ENCODE assay signal across 8 cellular contexts in the genomic region with DNA sequence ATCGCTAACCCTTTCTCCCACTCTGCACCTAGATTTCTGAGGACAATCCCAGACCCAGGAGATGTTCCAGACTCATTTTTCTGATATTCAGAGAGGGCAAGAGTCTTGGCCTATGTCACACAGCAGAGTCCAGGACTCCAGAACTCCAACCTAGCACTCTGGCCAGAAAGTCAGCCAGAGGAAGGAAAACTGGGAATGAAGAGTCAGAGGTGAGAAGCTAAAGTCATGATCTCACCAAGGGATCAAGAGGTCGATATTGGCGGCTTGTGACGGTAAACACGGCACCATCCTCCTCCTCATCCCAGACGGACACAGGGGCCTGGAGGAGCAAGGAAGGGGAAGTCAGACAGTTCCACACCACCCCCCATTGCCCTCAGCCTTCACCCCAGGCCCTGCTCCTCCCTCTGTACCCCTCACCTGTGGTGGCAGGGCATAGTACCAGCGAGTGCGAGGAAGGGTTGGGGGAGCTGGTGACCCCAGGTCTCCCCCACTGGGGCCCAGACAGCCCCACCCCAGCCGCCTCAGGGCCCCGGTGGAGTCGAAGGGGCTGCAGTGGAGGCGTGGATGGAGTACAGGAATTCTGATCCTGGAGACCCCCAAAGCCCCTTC. TPM values are rescaled to one million over a fixed set of nuclear protein-coding genes. Genes with fewer than 3 reads are reported as not detected.
DNase-seq lines count a peak whose midpoint lies in the region; ATAC-seq and TF ChIP-seq lines count a peak whose summit lies in the region.

No MANE protein-coding gene starts in this region.

- H3K9me3 Mint-ChIP-seq in CD8-positive, alpha-beta memory T cell = no peaks in the 10 kb centered on the region

- H3K36me3 Mint-ChIP-seq in CD8-positive, alpha-beta memory T cell = peaks cover 0 to 73% (median 13%) of the 10 kb centered on the region in 3 donors

- peaks cover 0 to 5% of the 10 kb centered on the region in 2 donors for H3K27me3 Mint-ChIP-seq in CD8-positive, alpha-beta memory T cell

- H3K4me1 Mint-ChIP-seq in CD8-positive, alpha-beta memory T cell = peaks cover 31 to 43% (median 31%) of the 10 kb centered on the region in 3 donors

- H3K27ac Mint-ChIP-seq in CD8-positive, alpha-beta memory T cell = peak overlapping the region; percentile 16 to 89 (median 76)

- no peak for DNase-seq in CD8-positive, alpha-beta memory T cell
- no peak for DNase-seq in RWPE1 (ENCODE audit: low spot score)
- DNase-seq in esophagus muscularis mucosa (ENCODE audit: extremely low spot score) = no peak
- DNase-seq in DMS153 treated with DMSO at 0.1 percent for 48 hours (lab: John Stamatoyannopoulos, UW; ENCODE audit: unreplicated experiment) = no peak
- no peak for DNase-seq in H4 (ENCODE audit: low spot score)
- DNase-seq in 8988T = no peak

- TF ChIP-seq CTCF in RWPE1 (conservative IDR thresholded peaks at IDR 0.05; ENCODE audit: low read depth) = no peak
- no peak for TF ChIP-seq CTCF in esophagus muscularis mucosa (IDR thresholded peaks at IDR 0.05)
- no peak for TF ChIP-seq CTCF in parathyroid adenoma (IDR thresholded peaks at IDR 0.05)

- H3K9ac ChIP-seq in parathyroid adenoma = no peak overlapping the region

- peaks cover 11% of the 10 kb centered on the region for H3K4me1 ChIP-seq in CD8-positive, alpha-beta memory T cell (ENCODE audit: insufficient read depth, low read length)
- H3K4me1 ChIP-seq in esophagus muscularis mucosa = peaks cover 28 to 60% (median 40%) of the 10 kb centered on the region in 4 donors
- peaks cover 2% of the 10 kb centered on the region for H3K4me1 ChIP-seq in parathyroid adenoma

- no peak for TF ChIP-seq POLR2A in esophagus muscularis mucosa (IDR thresholded peaks at IDR 0.05; ENCODE audit: low read depth)

- H3K4me3 Mint-ChIP-seq in CD8-positive, alpha-beta memory T cell = peak overlapping the region; percentile 52 to 99 (median 98)

- H3K79me2 ChIP-seq in parathyroid adenoma = peaks cover 9% of the 10 kb centered on the region

- H3K27ac ChIP-seq in CD8-positive, alpha-beta memory T cell (ENCODE audit: low read depth, low read length) = peak overlapping the region; percentile 54
- H3K27ac ChIP-seq in RWPE1 = peak overlapping the region; percentile 98
- H3K27ac ChIP-seq in esophagus muscularis mucosa (replicated peaks in 1 of 4) = peak overlapping the region; percentile 93 to 99 (median 98)
- peak overlapping the region; percentile 96 for H3K27ac ChIP-seq in parathyroid adenoma

- POLR2A ChIA-PET in CD8-positive, alpha-beta memory T cell (lab: Charles Lee) = interaction anchor here (0.8 to 1.4 kb wide), 2 partner anchors 20 to 25 kb away, joined by 3 to 6 read pairs; partner anchors contain the start of genes B3GALT4, RPS18 and VPS52
- POLR2A ChIA-PET in RWPE1 (lab: Yijun Ruan, JAX; ENCODE audit: low non-redundant PET) = interaction anchor here (1.1 to 3.6 kb wide), 2 partner anchors 8 to 20 kb away, joined by 4 to 14 read pairs; partner anchors contain the start of genes B3GALT4 and WDR46

- intact Hi-C loops in esophagus muscularis mucosa (cut with DNase I) = no loop called here

- H3K9me3 ChIP-seq in CD8-positive, alpha-beta memory T cell (ENCODE audit: low read length) = no peaks in the 10 kb centered on the region
- H3K9me3 ChIP-seq in esophagus muscularis mucosa (no peaks in the 10 kb centered on the region), parathyroid adenoma (ENCODE audit: control insufficient read depth, low read length) (no peaks in the 10 kb centered on the region)

- no peaks in the 10 kb centered on the region for H3K27me3 ChIP-seq in CD8-positive, alpha-beta memory T cell (ENCODE audit: insufficient read depth, low read length, poor library complexity, severe bottlenecking)
- H3K27me3 ChIP-seq in esophagus muscularis mucosa (no peaks in the 10 kb centered on the region), parathyroid adenoma (ENCODE audit: control insufficient read depth, insufficient read depth, low read length) (no peaks in the 10 kb centered on the region)

- WGBS in esophagus muscularis mucosa = 59% methylated on average over 6 of the region's 12 CpGs

- TF ChIP-seq EP300 in esophagus muscularis mucosa (IDR thresholded peaks at IDR 0.05) = no peak

- CTCF ChIA-PET in CD8-positive, alpha-beta memory T cell (lab: Charles Lee) = interaction anchor here (1.6 to 4.2 kb wide), 2 partner anchors 19 to 25 kb away, joined by 4 to 33 read pairs; partner anchors contain the start of genes B3GALT4, RPS18 and VPS52
- CTCF ChIA-PET in RWPE1 (lab: Yijun Ruan, JAX) = no interaction called here

- peak overlapping the region; percentile 99 for H3K4me2 ChIP-seq in parathyroid adenoma (ENCODE audit: low read length)

- H3K36me3 ChIP-seq in CD8-positive, alpha-beta memory T cell (ENCODE audit: insufficient read depth, low read length) = peaks cover 22% of the 10 kb centered on the region
- peaks cover 18 to 56% (median 52%) of the 10 kb centered on the region in 4 donors for H3K36me3 ChIP-seq in esophagus muscularis mucosa
- no peaks in the 10 kb centered on the region for H3K36me3 ChIP-seq in parathyroid adenoma (ENCODE audit: control insufficient read depth, insufficient read depth, low read length)

- no peak overlapping the region for H2AFZ ChIP-seq in parathyroid adenoma

- no peak for ATAC-seq in HG02798 (IDR thresholded peaks at IDR 0.05; ENCODE audit: poor library complexity, unreplicated experiment)

- H3K4me3 ChIP-seq in CD8-positive, alpha-beta memory T cell (ENCODE audit: low read length) = no peak overlapping the region
- H3K4me3 ChIP-seq in esophagus muscularis mucosa (peak overlapping the region; percentile 69 to 98 (median 82)), parathyroid adenoma (ENCODE audit: low read depth, low read length) (peak overlapping the region; percentile 77)

RNA-seq across cellular contexts. Expression of gene RGL2, which starts 1.8 kb away (rescaled TPM):
- 10 to 100 TPM; 20.5 to 22.9 TPM for total RNA-seq in CD8-positive, alpha-beta memory T cell
- 10.4 TPM for polyA plus RNA-seq in CD8-positive, alpha-beta memory T cell
- total RNA-seq in esophagus muscularis mucosa = 10 to 100 TPM; 38.2 to 89.3 (median 65.3) TPM
- 14.7 and 17.5 TPM in 2 replicates for total RNA-seq in H4 (2014; rRNA removed; shearing (Covaris generic))

RNA-seq across cellular contexts. Expression of gene PFDN6, which starts 7.5 kb away (rescaled TPM):
- total RNA-seq in CD8-positive, alpha-beta memory T cell = 100 to 1,000 TPM; 118 to 119 TPM
- 37.4 TPM for polyA plus RNA-seq in CD8-positive, alpha-beta memory T cell
- total RNA-seq in esophagus muscularis mucosa = 10 to 100 TPM; 29.1 to 54.2 (median 43.7) TPM
- total RNA-seq in H4 (2014; rRNA removed; shearing (Covaris generic)) = 85.0 and 105 TPM in 2 replicates

RNA-seq across cellular contexts. Expression of gene WDR46, which starts 7.9 kb away (rescaled TPM):
- 100 to 1,000 TPM; 112 to 117 TPM for total RNA-seq in CD8-positive, alpha-beta memory T cell
- 76.0 TPM for polyA plus RNA-seq in CD8-positive, alpha-beta memory T cell
- 10 to 100 TPM; 30.5 to 42.6 (median 35.7) TPM for total RNA-seq in esophagus muscularis mucosa
- total RNA-seq in H4 (2014; rRNA removed; shearing (Covaris generic)) = 89.0 and 99.5 TPM in 2 replicates

RNA-seq across cellular contexts. Expression of gene TAPBP, which starts 17.0 kb away (rescaled TPM):
- total RNA-seq in CD8-positive, alpha-beta memory T cell = 100 to 1,000 TPM; 211 to 213 TPM
- 500 TPM for polyA plus RNA-seq in CD8-positive, alpha-beta memory T cell
- 100 to 1,000 TPM in 1 of 4 donors, 10 to 100 TPM in 3; 69.8 to 150 (median 86.6) TPM for total RNA-seq in esophagus muscularis mucosa
- 56.5 and 69.8 TPM in 2 replicates for total RNA-seq in H4 (2014; rRNA removed; shearing (Covaris generic))

RNA-seq across cellular contexts. Expression of gene B3GALT4, which starts 20.0 kb away (rescaled TPM):
- 1 to 10 TPM; 6.1 to 7.0 TPM for total RNA-seq in CD8-positive, alpha-beta memory T cell
- polyA plus RNA-seq in CD8-positive, alpha-beta memory T cell = 35.3 TPM
- total RNA-seq in esophagus muscularis mucosa = 10 to 100 TPM; 13.1 to 26.8 (median 24.2) TPM
- not detected in 2 replicates for total RNA-seq in H4 (2014; rRNA removed; shearing (Covaris generic))
